Comparison of ENCODE assay signal across 31 cellular contexts in the genomic region with DNA sequence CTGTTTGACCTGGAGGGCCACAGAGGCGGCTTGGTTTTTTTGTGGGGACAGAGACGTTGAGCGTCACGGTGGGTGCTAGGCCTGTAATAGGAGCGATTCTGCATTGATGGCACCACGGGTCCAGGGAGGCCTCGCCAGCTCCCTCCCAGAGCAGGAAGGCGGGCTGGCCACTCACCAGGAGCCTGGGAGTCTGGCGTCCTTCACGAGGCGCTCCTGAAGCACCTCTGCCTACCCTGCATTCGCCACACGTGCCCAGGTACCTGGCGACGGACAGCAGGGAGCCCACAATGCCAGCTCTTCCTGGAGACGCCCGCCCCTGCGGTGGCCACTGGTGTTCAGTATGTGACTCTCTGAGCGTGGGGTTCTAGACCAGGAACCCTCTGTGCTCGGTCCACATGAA.
"Had no signal": no experiment of that assay in that cellular context is flagged by ENCODE, and none has a peak within 500 bp of the region (broad histone marks: within the 10 kb centered on the region; RNA-seq: fewer than 3 reads in every experiment).

No MANE protein-coding gene starts in this region.

- H3K36me3 ChIP-seq: ascending aorta, cardiac muscle cell had no signal

- H3K9me3 ChIP-seq: ascending aorta had no signal

- H3K27ac ChIP-seq: ascending aorta, cardiac muscle cell, VCaP had no signal

- DNase-seq: activated CD4-positive, alpha-beta memory T cell treated with anti-CD3 and anti-CD28 coated beads, Interleukin-2, amount 10 ng/mL, durations not matched to agents 7 days and 5 days; activated CD4-positive, alpha-beta T cell treated with anti-CD3 and anti-CD28 coated beads for 1 hour; activated CD4-positive, alpha-beta T cell treated with anti-CD3 and anti-CD28 coated beads for 36 hours; activated CD4-positive, alpha-beta T cell treated with anti-CD3 and anti-CD28 coated beads for 48 hours; activated CD4-positive, alpha-beta T cell treated with anti-CD3 and anti-CD28 coated beads, Interleukin-2, amount 10 ng/mL, durations not matched to agents 7 days and 5 days; activated CD4-positive, alpha-beta T cell treated with anti-CD3 and anti-CD28 coated beads, Interleukin-2, amount 50 U/mL, for 48 hours; activated CD4-positive, CD25-positive, alpha-beta regulatory T cell; activated CD8-positive, alpha-beta memory T cell treated with anti-CD3 and anti-CD28 coated beads for 24 hours; activated CD8-positive, alpha-beta memory T cell treated with anti-CD3 and anti-CD28 coated beads, Interleukin-2, amount 10 ng/mL, durations not matched to agents 7 days and 5 days; activated CD8-positive, alpha-beta memory T cell treated with anti-CD3 and anti-CD28 coated beads, Interleukin-2, amount 50 U/mL, for 48 hours; activated CD8-positive, alpha-beta T cell treated with anti-CD3 and anti-CD28 coated beads, Interleukin-2, amount 10 ng/mL, durations not matched to agents 7 days and 5 days; activated effector memory CD4-positive, alpha-beta T cell treated with Interleukin-2 at 50 U/mL for 16 hours; activated gamma-delta T cell; activated naive CD4-positive, alpha-beta T cell treated with anti-CD3 and anti-CD28 coated beads, Interleukin-2, amount 10 ng/mL, durations not matched to agents 7 days and 5 days; activated naive CD4-positive, alpha-beta T cell treated with Interleukin-2 at 50 U/mL for 16 hours; activated naive CD8-positive, alpha-beta T cell treated with anti-CD3 and anti-CD28 coated beads, Interleukin-2, amount 10 ng/mL, durations not matched to agents 7 days and 5 days; activated naive CD8-positive, alpha-beta T cell treated with anti-CD3 and anti-CD28 coated beads, Interleukin-2, amount 50 U/mL, for 24 hours; activated T-cell treated with anti-CD3 and anti-CD28 coated beads, Interleukin-2, amount 50 U/mL, for 24 hours; activated T-cell treated with anti-CD3 and anti-CD28 coated beads, Interleukin-2, amount 50 U/mL, for 48 hours; amygdala; anterior cingulate cortex; caudate nucleus; T-helper 1 cell; T-helper 2 cell; T-helper 9 cell had no signal

- FAIRE-seq: bronchial epithelial cell, TTC549 had no signal

- ATAC-seq: activated CD4-positive, alpha-beta T cell treated with anti-CD3 and anti-CD28 coated beads for 36 hours; activated CD4-positive, CD25-positive, alpha-beta regulatory T cell treated with anti-CD3 and anti-CD28 coated beads, Interleukin-2, amount 50 U/mL, for 24 hours; activated CD8-positive, alpha-beta memory T cell treated with anti-CD3 and anti-CD28 coated beads, Interleukin-2, amount 10 ng/mL, durations not matched to agents 7 days and 5 days; activated CD8-positive, alpha-beta T cell treated with anti-CD3 and anti-CD28 coated beads, Interleukin-2, amount 10 ng/mL, durations not matched to agents 7 days and 5 days; activated naive CD8-positive, alpha-beta T cell treated with anti-CD3 and anti-CD28 coated beads, Interleukin-2, amount 50 U/mL, for 24 hours had no signal

- H3K4me3 ChIP-seq: ascending aorta, cardiac muscle cell had no signal

- H3K27me3 ChIP-seq: ascending aorta, cardiac muscle cell had no signal

- H3K4me1 ChIP-seq: ascending aorta had no signal
